Comparison of ENCODE assay signal across 8 cellular contexts in genomic region chr11:78079232-78080083, GRCh38. TPM values are rescaled to one million over a fixed set of nuclear protein-coding genes. Genes with fewer than 3 reads are reported as not detected.
DNase-seq lines count a peak whose midpoint lies in the region; TF ChIP-seq lines count a peak whose summit lies in the region.

NDUFC2 (minus strand) TSS chr11:78079862; CDS start chr11:78079744, 118 bp downstream.

- H3K9me3 ChIP-seq in OCI-LY3 (ENCODE audit: insufficient read depth, low read length) (no peaks in the 10 kb centered on the region), mononuclear cell (ENCODE audit: low read depth, low read length) (no peaks in the 10 kb centered on the region)

- TF ChIP-seq CTCF in GM20000 (IDR thresholded peaks at IDR 0.05; ENCODE audit: extremely low read depth, missing control alignments) (no peak), OCI-LY3 (IDR thresholded peaks at IDR 0.05; ENCODE audit: low read depth, low read length) (no peak)

- H3K4me1 ChIP-seq in OCI-LY3 (ENCODE audit: low read length) (peaks cover 32% of the 10 kb centered on the region), mononuclear cell (ENCODE audit: insufficient read depth, low read length) (peaks cover 46% of the 10 kb centered on the region)

- H3K4me3 ChIP-seq in OCI-LY3 (ENCODE audit: low read length) (peak within 1 kb of the TSS; percentile 91), mononuclear cell (ENCODE audit: low read length) (peak within 1 kb of the TSS; percentile 95)

- H3K27ac ChIP-seq in OCI-LY3 (ENCODE audit: low read length) (peak within 1 kb of the TSS; percentile 71), epithelial cell of prostate (peak within 1 kb of the TSS; percentile 58)

- H3K4me2 ChIP-seq in OCI-LY3 (ENCODE audit: low read length): peak within 1 kb of the TSS; percentile 76

- DNase-seq in COLO668 (lab: John Stamatoyannopoulos, UW; ENCODE audit: unreplicated experiment) (peak; percentile 87), GM20000 (ENCODE audit: low spot score) (peak; percentile 78), HT1080 (ENCODE audit: low read depth) (peak; percentile 75), activated T-cell treated with anti-CD3 and anti-CD28 coated beads for 4 hours (peak; percentile 48), epithelial cell of prostate (ENCODE audit: low read depth, low spot score) (no peak)
- peak; percentile 51 to 69 for DNase-seq in stimulated activated CD8-positive, alpha-beta memory T cell treated with anti-CD3 and anti-CD28 coated beads, Interleukin-2, amount 100 ng/mL, for 48 hours (ENCODE audit: low read depth in 2 of 2)

- H3K36me3 ChIP-seq in OCI-LY3 (replicated peaks; ENCODE audit: low read depth, low read length): peaks cover 12% of the 10 kb centered on the region

- peak within 1 kb of the TSS; percentile 95 for H3K9ac ChIP-seq in OCI-LY3 (ENCODE audit: low read length)

- H3K27me3 ChIP-seq in OCI-LY3 (ENCODE audit: low read depth, low read length): no peaks in the 10 kb centered on the region
- H3K27me3 ChIP-seq in mononuclear cell (ENCODE audit: insufficient read depth, low read length): no peaks in the 10 kb centered on the region

- peaks cover 43% of the 10 kb centered on the region for H4K20me1 ChIP-seq in OCI-LY3 (ENCODE audit: insufficient read depth, low read length)

- peaks cover 58% of the 10 kb centered on the region for H3K79me2 ChIP-seq in OCI-LY3 (ENCODE audit: low read length)

- peak within 1 kb of the TSS; percentile 88 for H2AFZ ChIP-seq in OCI-LY3 (ENCODE audit: low read depth, low read length)

RNA-seq across cellular contexts. Expression of gene NDUFC2, which starts in this region (rescaled TPM):
- 244 and 279 TPM in 2 replicates for total RNA-seq in HT1080 (2014; rRNA removed; shearing (Covaris generic))
- polyA plus RNA-seq in HT1080 (2015; cell fraction: cytosol; rRNA removed): 218 and 224 TPM in 2 replicates
- polyA plus RNA-seq in HT1080 (2015; cell fraction: nucleus; rRNA removed): 83.6 and 110 TPM in 2 replicates
- 18.5 TPM for total RNA-seq in mononuclear cell

Comparison
In these comparisons a context has a peak if more than half of its experiments do, and no peak if none do; other contexts are left out.
1. RNA of gene NDUFC2 (total RNA-seq): 244 to 279 TPM in HT1080; 18.5 TPM in mononuclear cell (single experiment); every median in the first group is over 10 times any median in the second.